1 cellular context compared by ENCODE assay signal in the genomic region with DNA sequence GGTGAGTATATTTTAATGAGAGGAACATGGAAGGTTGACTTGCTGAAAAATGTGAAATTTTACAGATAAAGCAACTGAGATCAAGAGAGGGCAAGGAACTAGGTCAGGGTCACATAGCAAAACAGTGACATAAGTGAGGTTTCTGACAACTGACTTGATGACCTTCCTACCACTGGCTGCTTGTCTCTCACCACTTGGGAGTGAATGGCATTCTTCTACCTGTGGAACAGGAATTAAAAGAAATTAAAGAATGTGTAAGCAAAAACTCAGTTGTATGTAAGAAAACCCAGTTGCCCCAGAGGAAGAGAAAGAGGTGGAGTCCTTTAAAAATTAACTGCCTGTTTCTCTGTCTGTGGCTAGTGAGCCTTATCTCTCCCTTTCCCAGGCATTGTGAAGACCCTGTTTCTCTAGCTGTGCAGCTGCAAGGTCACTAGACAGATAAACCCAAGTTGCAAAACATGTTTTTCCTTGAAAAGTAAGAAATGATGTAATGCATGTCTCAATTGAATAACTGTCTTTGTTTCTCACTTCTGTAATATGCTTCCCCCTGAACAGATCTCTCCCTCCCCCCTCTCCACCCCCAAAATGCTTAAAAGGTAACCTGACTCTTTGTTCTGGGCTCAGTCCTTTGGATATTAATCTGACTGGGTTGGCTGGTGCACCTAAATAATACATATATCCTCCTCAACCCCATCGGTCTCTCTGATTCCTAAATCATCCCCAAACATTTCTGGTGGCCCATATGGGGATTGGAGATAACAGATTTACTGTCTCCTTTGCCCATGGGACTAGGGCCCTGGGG.
TF ChIP-seq lines count a peak whose summit lies in the region.

No MANE protein-coding gene starts in this region.

TF ChIP-seq in HepG2, 621 proteins besides CTCF, POLR2A, EP300 and RAD21 (continued from another document and continues in another):
- TF ChIP-seq, protein P1, sequence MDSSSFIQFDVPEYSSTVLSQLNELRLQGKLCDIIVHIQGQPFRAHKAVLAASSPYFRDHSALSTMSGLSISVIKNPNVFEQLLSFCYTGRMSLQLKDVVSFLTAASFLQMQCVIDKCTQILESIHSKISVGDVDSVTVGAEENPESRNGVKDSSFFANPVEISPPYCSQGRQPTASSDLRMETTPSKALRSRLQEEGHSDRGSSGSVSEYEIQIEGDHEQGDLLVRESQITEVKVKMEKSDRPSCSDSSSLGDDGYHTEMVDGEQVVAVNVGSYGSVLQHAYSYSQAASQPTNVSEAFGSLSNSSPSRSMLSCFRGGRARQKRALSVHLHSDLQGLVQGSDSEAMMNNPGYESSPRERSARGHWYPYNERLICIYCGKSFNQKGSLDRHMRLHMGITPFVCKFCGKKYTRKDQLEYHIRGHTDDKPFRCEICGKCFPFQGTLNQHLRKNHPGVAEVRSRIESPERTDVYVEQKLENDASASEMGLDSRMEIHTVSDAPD (CRISPR knock-in tag; IDR thresholded peaks at IDR 0.05) = no peak
- TF ChIP-seq ZXDC (CRISPR knock-in tag; IDR thresholded peaks at IDR 0.05) (0 out of 2 replicates have a peak, but pooled peaks have one; percentile 9), CREM (IDR thresholded peaks at IDR 0.05) (peak; percentile 83; the same call in 1 of the 2 replicates), CREM (CRISPR knock-in tag; IDR thresholded peaks at IDR 0.05) (no peak), JUND (CRISPR knock-in tag; IDR thresholded peaks at IDR 0.05) (peak; percentile 84), HHEX (CRISPR knock-in tag; IDR thresholded peaks at IDR 0.05) (no peak), FOXO1 (CRISPR knock-in tag; IDR thresholded peaks at IDR 0.05) (peak; percentile 97), MIER3 (CRISPR knock-in tag; IDR thresholded peaks at IDR 0.05; ENCODE audit: borderline replicate concordance) (peak; percentile 35; the same call in 1 of the 2 replicates), ELF4 (CRISPR knock-in tag; IDR thresholded peaks at IDR 0.05; ENCODE audit: borderline replicate concordance) (peak; percentile 83), XRCC5 (optimal IDR thresholded peaks at IDR 0.05; ENCODE audit: low read length) (no peak), TARDBP (CRISPR knock-in tag; IDR thresholded peaks at IDR 0.05) (peak; percentile 57; the same call in 1 of the 2 replicates), SUZ12 (IDR thresholded peaks at IDR 0.05; ENCODE audit: low read depth, low read length) (no peak), ZNF777 (CRISPR knock-in tag; IDR thresholded peaks at IDR 0.05) (0 out of 2 replicates have a peak, but pooled peaks have one; percentile 41), ZNF121 (CRISPR knock-in tag; IDR thresholded peaks at IDR 0.05) (no peak; the same call in 1 of the 2 replicates), ZNF34 (CRISPR knock-in tag; IDR thresholded peaks at IDR 0.05; ENCODE audit: borderline replicate concordance) (0 out of 2 replicates have a peak, but pooled peaks have one; percentile 16), MAF1 (CRISPR knock-in tag; IDR thresholded peaks at IDR 0.05; ENCODE audit: borderline replicate concordance) (0 out of 2 replicates have a peak, but pooled peaks have one; percentile 36), KDM3A (CRISPR knock-in tag; IDR thresholded peaks at IDR 0.05; ENCODE audit: low read depth) (no peak; the same call in 1 of the 2 replicates), ZNF225 (CRISPR knock-in tag; IDR thresholded peaks at IDR 0.05) (no peak), POGZ (CRISPR knock-in tag; IDR thresholded peaks at IDR 0.05) (peak; percentile 7; the same call in 1 of the 2 replicates), REL (CRISPR knock-in tag; conservative IDR thresholded peaks at IDR 0.05) (0 out of 2 replicates have a peak, but pooled peaks have one; percentile 39), SNAI1 (CRISPR knock-in tag; IDR thresholded peaks at IDR 0.05; ENCODE audit: borderline replicate concordance) (0 out of 2 replicates have a peak, but pooled peaks have one; percentile 75), NCOA2 (CRISPR knock-in tag; IDR thresholded peaks at IDR 0.05) (peak; percentile 97), ZSCAN20 (CRISPR knock-in tag; IDR thresholded peaks at IDR 0.05; ENCODE audit: borderline replicate concordance) (0 out of 2 replicates have a peak, but pooled peaks have one; percentile 62), THAP8 (CRISPR knock-in tag; IDR thresholded peaks at IDR 0.05; ENCODE audit: borderline replicate concordance) (no peak), XBP1 (CRISPR knock-in tag; IDR thresholded peaks at IDR 0.05) (0 out of 2 replicates have a peak, but pooled peaks have one; percentile 46), TBP (CRISPR knock-in tag; IDR thresholded peaks at IDR 0.05) (no peak), ZNF556 (CRISPR knock-in tag; IDR thresholded peaks at IDR 0.05; ENCODE audit: borderline replicate concordance) (peak; percentile 84), KLF6 (CRISPR knock-in tag; IDR thresholded peaks at IDR 0.05) (no peak), BRF2 (CRISPR knock-in tag; IDR thresholded peaks at IDR 0.05) (no peak), EZH2 (conservative IDR thresholded peaks at IDR 0.05; ENCODE audit: low read depth, low read length) (no peak), ZNF883 (CRISPR knock-in tag; IDR thresholded peaks at IDR 0.05; ENCODE audit: not compliant biosample characterization) (no peak), KAT2B (IDR thresholded peaks at IDR 0.05; ENCODE audit: borderline replicate concordance, low read depth, low read length) (no peak), CBX2 (IDR thresholded peaks at IDR 0.05; ENCODE audit: low read depth, low read length) (no peak), CBX2 (CRISPR knock-in tag; IDR thresholded peaks at IDR 0.05; ENCODE audit: low read depth) (no peak), ZNF563 (CRISPR knock-in tag; IDR thresholded peaks at IDR 0.05) (no peak), USF2 (IDR thresholded peaks at IDR 0.05; ENCODE audit: low read depth, low read length) (no peak), USF2 (CRISPR knock-in tag; IDR thresholded peaks at IDR 0.05; ENCODE audit: borderline replicate concordance) (peak; percentile 29; the same call in 1 of the 2 replicates), NFE2 (CRISPR knock-in tag; IDR thresholded peaks at IDR 0.05) (no peak), HOXA7 (CRISPR knock-in tag; IDR thresholded peaks at IDR 0.05) (0 out of 2 replicates have a peak, but pooled peaks have one; percentile 45), ZNF652 (CRISPR knock-in tag; IDR thresholded peaks at IDR 0.05; ENCODE audit: borderline replicate concordance, low read depth) (peak; percentile 50; the same call in 1 of the 2 replicates), FOXJ3 (CRISPR knock-in tag; IDR thresholded peaks at IDR 0.05; ENCODE audit: borderline replicate concordance) (peak; percentile 98), CREB1 (IDR thresholded peaks at IDR 0.05) (no peak), CREB1 (CRISPR knock-in tag; IDR thresholded peaks at IDR 0.05) (no peak), U2AF2 (IDR thresholded peaks at IDR 0.05; ENCODE audit: low read depth, low read length) (no peak)
- TF ChIP-seq, protein P2, sequence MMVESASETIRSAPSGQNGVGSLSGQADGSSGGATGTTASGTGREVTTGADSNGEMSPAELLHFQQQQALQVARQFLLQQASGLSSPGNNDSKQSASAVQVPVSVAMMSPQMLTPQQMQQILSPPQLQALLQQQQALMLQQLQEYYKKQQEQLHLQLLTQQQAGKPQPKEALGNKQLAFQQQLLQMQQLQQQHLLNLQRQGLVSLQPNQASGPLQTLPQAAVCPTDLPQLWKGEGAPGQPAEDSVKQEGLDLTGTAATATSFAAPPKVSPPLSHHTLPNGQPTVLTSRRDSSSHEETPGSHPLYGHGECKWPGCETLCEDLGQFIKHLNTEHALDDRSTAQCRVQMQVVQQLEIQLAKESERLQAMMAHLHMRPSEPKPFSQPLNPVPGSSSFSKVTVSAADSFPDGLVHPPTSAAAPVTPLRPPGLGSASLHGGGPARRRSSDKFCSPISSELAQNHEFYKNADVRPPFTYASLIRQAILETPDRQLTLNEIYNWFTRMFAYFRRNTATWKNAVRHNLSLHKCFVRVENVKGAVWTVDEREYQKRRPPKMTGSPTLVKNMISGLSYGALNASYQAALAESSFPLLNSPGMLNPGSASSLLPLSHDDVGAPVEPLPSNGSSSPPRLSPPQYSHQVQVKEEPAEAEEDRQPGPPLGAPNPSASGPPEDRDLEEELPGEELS (CRISPR knock-in tag; IDR thresholded peaks at IDR 0.05) = peak; percentile 96
- TF ChIP-seq, protein P3, sequence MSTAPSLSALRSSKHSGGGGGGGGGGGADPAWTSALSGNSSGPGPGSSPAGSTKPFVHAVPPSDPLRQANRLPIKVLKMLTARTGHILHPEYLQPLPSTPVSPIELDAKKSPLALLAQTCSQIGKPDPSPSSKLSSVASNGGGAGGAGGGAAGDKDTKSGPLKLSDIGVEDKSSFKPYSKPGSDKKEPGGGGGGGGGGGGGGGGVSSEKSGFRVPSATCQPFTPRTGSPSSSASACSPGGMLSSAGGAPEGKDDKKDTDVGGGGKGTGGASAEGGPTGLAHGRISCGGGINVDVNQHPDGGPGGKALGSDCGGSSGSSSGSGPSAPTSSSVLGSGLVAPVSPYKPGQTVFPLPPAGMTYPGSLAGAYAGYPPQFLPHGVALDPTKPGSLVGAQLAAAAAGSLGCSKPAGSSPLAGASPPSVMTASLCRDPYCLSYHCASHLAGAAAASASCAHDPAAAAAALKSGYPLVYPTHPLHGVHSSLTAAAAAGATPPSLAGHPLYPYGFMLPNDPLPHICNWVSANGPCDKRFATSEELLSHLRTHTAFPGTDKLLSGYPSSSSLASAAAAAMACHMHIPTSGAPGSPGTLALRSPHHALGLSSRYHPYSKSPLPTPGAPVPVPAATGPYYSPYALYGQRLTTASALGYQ (CRISPR knock-in tag; IDR thresholded peaks at IDR 0.05) = peak; percentile 92
- TF ChIP-seq, protein P4, sequence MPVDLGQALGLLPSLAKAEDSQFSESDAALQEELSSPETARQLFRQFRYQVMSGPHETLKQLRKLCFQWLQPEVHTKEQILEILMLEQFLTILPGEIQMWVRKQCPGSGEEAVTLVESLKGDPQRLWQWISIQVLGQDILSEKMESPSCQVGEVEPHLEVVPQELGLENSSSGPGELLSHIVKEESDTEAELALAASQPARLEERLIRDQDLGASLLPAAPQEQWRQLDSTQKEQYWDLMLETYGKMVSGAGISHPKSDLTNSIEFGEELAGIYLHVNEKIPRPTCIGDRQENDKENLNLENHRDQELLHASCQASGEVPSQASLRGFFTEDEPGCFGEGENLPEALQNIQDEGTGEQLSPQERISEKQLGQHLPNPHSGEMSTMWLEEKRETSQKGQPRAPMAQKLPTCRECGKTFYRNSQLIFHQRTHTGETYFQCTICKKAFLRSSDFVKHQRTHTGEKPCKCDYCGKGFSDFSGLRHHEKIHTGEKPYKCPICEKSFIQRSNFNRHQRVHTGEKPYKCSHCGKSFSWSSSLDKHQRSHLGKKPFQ (CRISPR knock-in tag; IDR thresholded peaks at IDR 0.05; ENCODE audit: insufficient replicate concordance) = peak; percentile 51
- TF ChIP-seq, protein P5, sequence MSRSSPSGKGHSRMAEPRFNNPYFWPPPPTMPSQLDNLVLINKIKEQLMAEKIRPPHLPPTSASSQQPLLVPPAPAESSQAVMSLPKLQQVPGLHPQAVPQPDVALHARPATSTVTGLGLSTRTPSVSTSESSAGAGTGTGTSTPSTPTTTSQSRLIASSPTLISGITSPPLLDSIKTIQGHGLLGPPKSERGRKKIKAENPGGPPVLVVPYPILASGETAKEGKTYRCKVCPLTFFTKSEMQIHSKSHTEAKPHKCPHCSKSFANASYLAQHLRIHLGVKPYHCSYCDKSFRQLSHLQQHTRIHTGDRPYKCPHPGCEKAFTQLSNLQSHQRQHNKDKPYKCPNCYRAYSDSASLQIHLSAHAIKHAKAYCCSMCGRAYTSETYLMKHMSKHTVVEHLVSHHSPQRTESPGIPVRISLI (CRISPR knock-in tag; IDR thresholded peaks at IDR 0.05; ENCODE audit: borderline replicate concordance) = peak; percentile 48; the same call in 1 of the 2 replicates
